In the genomic region with DNA sequence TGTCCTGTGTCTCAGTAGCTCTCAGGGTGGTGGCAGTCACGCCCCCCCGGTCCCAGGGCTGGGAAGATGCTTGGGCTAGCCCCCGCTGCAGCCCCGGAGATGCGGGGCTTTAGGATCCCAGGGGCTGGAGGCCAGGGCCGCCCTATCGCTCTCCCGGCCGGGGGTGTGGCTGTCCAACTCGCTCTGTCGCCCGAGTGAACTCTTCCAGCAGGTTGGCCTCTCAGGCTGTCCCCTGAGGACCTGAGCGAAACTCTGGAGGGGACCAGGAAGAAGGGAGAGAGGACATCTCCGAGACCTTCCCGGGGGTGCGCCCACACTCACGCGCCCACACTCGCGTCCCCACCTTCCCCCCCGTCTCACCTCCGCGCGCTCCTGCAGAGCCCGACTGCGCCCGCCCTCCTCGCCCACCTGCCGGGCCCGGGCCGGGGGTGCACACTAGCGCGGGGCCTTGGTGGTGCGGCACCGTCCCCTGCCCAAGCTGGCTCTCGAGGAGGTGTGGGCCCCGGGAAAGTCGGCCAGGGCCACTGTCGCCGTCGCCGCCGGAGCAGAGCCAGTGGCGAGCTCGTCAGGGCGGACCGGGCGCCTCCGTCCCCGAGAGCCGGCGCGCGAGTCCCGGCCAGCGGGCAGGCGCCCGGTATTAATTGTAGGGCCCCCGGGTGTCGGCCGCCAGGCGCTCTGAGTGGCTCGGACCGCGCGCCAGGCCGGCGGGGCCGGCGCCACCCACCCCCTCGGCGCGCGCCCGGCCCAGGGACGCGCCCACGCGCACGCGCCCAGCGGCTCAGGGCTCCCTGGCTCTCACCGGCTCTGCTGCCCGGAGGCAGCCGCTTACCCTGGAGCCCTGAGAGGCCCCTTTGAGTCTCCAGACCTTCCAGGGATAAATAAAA, we compare ENCODE assay signal across 8 cellular contexts.
DNase-seq lines count a peak whose midpoint lies in the region; ATAC-seq and TF ChIP-seq lines count a peak whose summit lies in the region.

No MANE protein-coding gene starts in this region.

- no peaks in the 10 kb centered on the region for H3K9me3 ChIP-seq in CD4-positive, alpha-beta T cell (ENCODE audit: control insufficient read depth, low read length)

- CTCF ChIA-PET in CD4-positive, alpha-beta T cell (lab: Charles Lee) = interaction anchor here (0.6 to 3.1 kb wide), 14 partner anchors 17 to 165 kb away, joined by 3 to 10 read pairs (median 5); partner anchors contain the start of gene SVIL
- CTCF ChIA-PET in activated CD4-positive, alpha-beta T cell treated with anti-CD3 and anti-CD28 coated beads, Interleukin-2, amount 10 ng/mL, durations not matched to agents 7 days and 5 days (lab: Charles Lee) = interaction anchor here (0.6 to 1.3 kb wide), 6 partner anchors 8 to 1604 kb away, joined by 3 to 6 read pairs (median 3); no protein-coding TSS in a partner anchor

- no peak overlapping the region for H3K27ac ChIP-seq in CD4-positive, alpha-beta T cell (ENCODE audit: low read depth, low read length)

- H3K4me1 Mint-ChIP-seq in CD4-positive, alpha-beta T cell (ENCODE audit: low read depth) = peaks cover 35% of the 10 kb centered on the region
- peaks cover 0 to 11% (median 4%) of the 10 kb centered on the region in 3 donors for H3K4me1 Mint-ChIP-seq in IgD-negative memory B cell
- H3K4me1 Mint-ChIP-seq in activated CD4-positive, alpha-beta T cell treated with anti-CD3 and anti-CD28 coated beads, Interleukin-2, amount 10 ng/mL, durations not matched to agents 7 days and 5 days = peaks cover 28% of the 10 kb centered on the region
- H3K4me1 Mint-ChIP-seq in effector memory CD8-positive, alpha-beta T cell (ENCODE audit: low read depth in 2 of 2) = peaks cover 15 to 20% of the 10 kb centered on the region in 2 donors

- H3K27me3 Mint-ChIP-seq in CD4-positive, alpha-beta T cell = no peaks in the 10 kb centered on the region
- H3K27me3 Mint-ChIP-seq in IgD-negative memory B cell = peaks cover 26% of the 10 kb centered on the region
- H3K27me3 Mint-ChIP-seq in activated CD4-positive, alpha-beta T cell treated with anti-CD3 and anti-CD28 coated beads, Interleukin-2, amount 10 ng/mL, durations not matched to agents 7 days and 5 days = peaks cover 28% of the 10 kb centered on the region
- no peaks in the 10 kb centered on the region for H3K27me3 Mint-ChIP-seq in effector memory CD8-positive, alpha-beta T cell

- H3K4me3 Mint-ChIP-seq in CD4-positive, alpha-beta T cell = peak overlapping the region; percentile 94
- peak overlapping the region; percentile 52 to 87 (median 72) for H3K4me3 Mint-ChIP-seq in IgD-negative memory B cell
- peak overlapping the region; percentile 86 for H3K4me3 Mint-ChIP-seq in activated CD4-positive, alpha-beta T cell treated with anti-CD3 and anti-CD28 coated beads, Interleukin-2, amount 10 ng/mL, durations not matched to agents 7 days and 5 days
- H3K4me3 Mint-ChIP-seq in effector memory CD8-positive, alpha-beta T cell = peak overlapping the region; percentile 81

- no peak for TF ChIP-seq CTCF in CD4-positive, alpha-beta T cell (IDR thresholded peaks at IDR 0.05)

- intact Hi-C loops in CD4-positive, alpha-beta T cell (cut with DNase I, micrococcal nuclease) = loop anchor here in 1 of 2 experiments (2.0 to 10.0 kb wide), 4 partner anchors 79 to 1202 kb away; partner anchors contain the start of gene WAC

- ATAC-seq in CD4-positive, alpha-beta T cell (ENCODE audit: poor library complexity) = peak; percentile 8
- peak; percentile 5 for ATAC-seq in effector memory CD8-positive, alpha-beta T cell (replicated peaks)
- peak; percentile 6 for ATAC-seq in stimulated activated naive CD8-positive, alpha-beta T cell treated with anti-CD3 and anti-CD28 coated beads, Interleukin-15, Interleukin-2, amounts not matched to agents 100 U/mL and 50 U/mL, for 24 hours
- no peak for ATAC-seq in GM18498 (IDR thresholded peaks at IDR 0.05; ENCODE audit: unreplicated experiment)
- ATAC-seq in GM18907 (IDR thresholded peaks at IDR 0.05; ENCODE audit: unreplicated experiment) = no peak

- H3K36me3 Mint-ChIP-seq in CD4-positive, alpha-beta T cell (ENCODE audit: low read depth) = peaks cover 5% of the 10 kb centered on the region
- H3K36me3 Mint-ChIP-seq in IgD-negative memory B cell = no peaks in the 10 kb centered on the region
- H3K36me3 Mint-ChIP-seq in activated CD4-positive, alpha-beta T cell treated with anti-CD3 and anti-CD28 coated beads, Interleukin-2, amount 10 ng/mL, durations not matched to agents 7 days and 5 days (ENCODE audit: low read depth) = peaks cover 10% of the 10 kb centered on the region
- no peaks in the 10 kb centered on the region for H3K36me3 Mint-ChIP-seq in effector memory CD8-positive, alpha-beta T cell (ENCODE audit: insufficient read depth)

- H3K27ac Mint-ChIP-seq in CD4-positive, alpha-beta T cell = peak overlapping the region; percentile 78
- no peak overlapping the region for H3K27ac Mint-ChIP-seq in IgD-negative memory B cell
- no peak overlapping the region for H3K27ac Mint-ChIP-seq in activated CD4-positive, alpha-beta T cell treated with anti-CD3 and anti-CD28 coated beads, Interleukin-2, amount 10 ng/mL, durations not matched to agents 7 days and 5 days
- no peak overlapping the region for H3K27ac Mint-ChIP-seq in effector memory CD8-positive, alpha-beta T cell

- no peaks in the 10 kb centered on the region for H3K9me3 Mint-ChIP-seq in CD4-positive, alpha-beta T cell
- H3K9me3 Mint-ChIP-seq in IgD-negative memory B cell = no peaks in the 10 kb centered on the region
- no peaks in the 10 kb centered on the region for H3K9me3 Mint-ChIP-seq in activated CD4-positive, alpha-beta T cell treated with anti-CD3 and anti-CD28 coated beads, Interleukin-2, amount 10 ng/mL, durations not matched to agents 7 days and 5 days
- H3K9me3 Mint-ChIP-seq in effector memory CD8-positive, alpha-beta T cell = no peaks in the 10 kb centered on the region

- POLR2A ChIA-PET in CD4-positive, alpha-beta T cell (lab: Charles Lee) = interaction anchor here (0.6 to 4.0 kb wide), 7 partner anchors 16 to 141 kb away, joined by 3 to 32 read pairs (median 3); no protein-coding TSS in a partner anchor
- POLR2A ChIA-PET in activated CD4-positive, alpha-beta T cell treated with anti-CD3 and anti-CD28 coated beads, Interleukin-2, amount 10 ng/mL, durations not matched to agents 7 days and 5 days (lab: Charles Lee) = interaction anchor here (0.6 kb wide), 1 partner anchor 55 kb away, joined by 3 read pairs; no protein-coding TSS in a partner anchor

- H3K27me3 ChIP-seq in CD4-positive, alpha-beta T cell (ENCODE audit: control insufficient read depth, insufficient read depth, low read length) = no peaks in the 10 kb centered on the region

- DNase-seq in CD4-positive, alpha-beta T cell = peak in 5 of 10 experiments; percentile 1 to 11 (median 8)
- DNase-seq in activated CD4-positive, alpha-beta T cell treated with anti-CD3 and anti-CD28 coated beads, Interleukin-2, amount 10 ng/mL, durations not matched to agents 7 days and 5 days = no peak
- peak; percentile 3 to 9 (median 8) for DNase-seq in effector memory CD8-positive, alpha-beta T cell
- peak; percentile 76 to 81 for DNase-seq in lung microvascular endothelial cell (ENCODE audit: low read depth in 2 of 2)
- DNase-seq in stimulated activated naive CD8-positive, alpha-beta T cell treated with anti-CD3 and anti-CD28 coated beads, Interleukin-15, Interleukin-2, amounts not matched to agents 100 U/mL and 50 U/mL, for 24 hours = peak; percentile 24

Comparison
In these comparisons a context has a peak if more than half of its experiments do, and no peak if none do; other contexts are left out.
1. ATAC-seq: peak in CD4-positive, alpha-beta T cell (single experiment), effector memory CD8-positive, alpha-beta T cell (single experiment) and stimulated activated naive CD8-positive, alpha-beta T cell treated with anti-CD3 and anti-CD28 coated beads, Interleukin-15, Interleukin-2, amounts not matched to agents 100 U/mL and 50 U/mL, for 24 hours (single experiment); none in GM18498 (single experiment) and GM18907 (single experiment).
2. Peak in every context shown above with its lines, with median percentiles within 50 percentile points of each other: H3K4me3 Mint-ChIP-seq.